In the genomic region with DNA sequence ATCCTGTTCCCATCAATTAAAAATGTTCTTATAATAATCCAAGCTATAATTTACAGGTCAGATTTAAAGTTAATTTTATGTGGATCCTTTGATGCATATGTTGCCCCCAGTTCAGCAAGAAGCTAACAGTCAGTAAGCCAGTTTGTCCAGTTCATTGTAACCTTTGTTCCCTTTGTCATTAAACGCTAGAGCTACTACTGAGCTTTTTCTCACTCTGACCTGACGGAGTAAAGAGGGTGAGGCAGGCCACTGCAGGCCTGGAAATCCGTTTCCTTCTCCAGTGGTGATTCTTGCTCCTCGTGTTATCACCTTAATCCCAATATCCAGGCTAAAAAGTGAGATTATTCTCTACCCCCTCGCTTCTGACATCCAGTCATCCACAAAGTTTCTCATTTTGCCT, we compare ENCODE assay signal across 14 cellular contexts. TPM values are rescaled to one million over a fixed set of nuclear protein-coding genes. Genes with fewer than 3 reads are reported as not detected.
A peak's percentile ranks its signal among the peaks of the same experiment; 100 is the strongest.
DNase-seq lines count a peak whose midpoint lies in the region; ATAC-seq lines count a peak whose summit lies in the region.
"Had no signal": no experiment of that assay in that cellular context is flagged by ENCODE, and none has a peak within 500 bp of the region (broad histone marks: within the 10 kb centered on the region; RNA-seq: fewer than 3 reads in every experiment).

No MANE protein-coding gene starts in this region.

- H3K36me3 Mint-ChIP-seq in T-cell = peaks cover 40% of the 10 kb centered on the region

- H3K9ac ChIP-seq in iPS-20b (ENCODE audit: low read depth, low read length) (peak overlapping the region; percentile 12; the same call in 1 of the 2 replicates), trophoblast cell (ENCODE audit: low read length) (no peak overlapping the region)

- no peak overlapping the region for H3K18ac ChIP-seq in trophoblast cell (ENCODE audit: low read length)

- H3K4me3 ChIP-seq in iPS-20b (ENCODE audit: low read length) (no peak overlapping the region), trophoblast cell (ENCODE audit: low read depth, low read length) (no peak overlapping the region)

- no peaks in the 10 kb centered on the region for H3K79me1 ChIP-seq in trophoblast cell (ENCODE audit: low read length)

- H3K4me3 Mint-ChIP-seq in T-cell = no peak overlapping the region
- H3K4me3 Mint-ChIP-seq: activated CD4-positive, alpha-beta T cell treated with anti-CD3 and anti-CD28 coated beads, Interleukin-2, amount 10 ng/mL, durations not matched to agents 24 days and 14 days had no signal

- no peak for ATAC-seq in T-cell (replicated peaks in 1 of 4)
- ATAC-seq in HG03460 (IDR thresholded peaks at IDR 0.05; ENCODE audit: unreplicated experiment) = no peak
- ATAC-seq: SK-N-SH treated with all-trans-retinoic acid at 6 μM for 48 hours had no signal

- no peak overlapping the region for H2BK12ac ChIP-seq in trophoblast cell (ENCODE audit: low read length)

- peak; percentile 26 for DNase-seq in DMS53 (lab: John Stamatoyannopoulos, UW)
- no peak for DNase-seq in DMS53 treated with DMSO at 0.1 percent for 48 hours (lab: John Stamatoyannopoulos, UW; ENCODE audit: unreplicated experiment)
- DNase-seq in T-cell = no peak
- DNase-seq in trophoblast cell = peak; percentile 12 to 69
- DNase-seq in D341Med (ENCODE audit: low spot score) = no peak
- no peak for DNase-seq in stimulated activated CD4-positive, alpha-beta T cell treated with anti-CD3 and anti-CD28 coated beads, Interleukin-12 subunit alpha, Interleukin-12 subunit beta, amount 100 ng/mL, for 4 hours
- DNase-seq: 8988T; activated CD4-positive, alpha-beta T cell treated with anti-CD3 and anti-CD28 coated beads, Interleukin-2, amount 10 ng/mL, durations not matched to agents 24 days and 14 days; DMS153; NCI-H82; stimulated activated naive CD4-positive, alpha-beta T cell treated with Interleukin-2 at 50 U/mL for 16 hours had no signal

- H2BK120ac ChIP-seq in trophoblast cell (ENCODE audit: insufficient read depth, low read length, poor library complexity) = no peak overlapping the region

- no peaks in the 10 kb centered on the region for H3K9me3 ChIP-seq in iPS-20b (ENCODE audit: insufficient read depth, low read depth, low read length)
- H3K9me3 ChIP-seq in trophoblast cell (ENCODE audit: insufficient read depth, low read depth, low read length) = no peaks in the 10 kb centered on the region

- WGBS in trophoblast cell (ENCODE audit: extremely low coverage, insufficient coverage, insufficient read length) = no CpG with 5 or more reads among the region's 5 CpGs

- peaks cover 5% of the 10 kb centered on the region for H3K79me2 ChIP-seq in trophoblast cell (ENCODE audit: control insufficient read depth, insufficient read depth, low read length, poor library complexity)

- H2AK5ac ChIP-seq in trophoblast cell (ENCODE audit: low read length) = no peak overlapping the region

- H4K91ac ChIP-seq in trophoblast cell (ENCODE audit: low read depth, low read length) = no peak overlapping the region

- POLR2A ChIA-PET in T-cell (lab: Charles Lee) = interaction anchor here (0.7 to 1.0 kb wide), 3 partner anchors 9 to 37 kb away, joined by 3 to 7 read pairs (median 3); no protein-coding TSS in a partner anchor

- no peak overlapping the region for H3K4ac ChIP-seq in trophoblast cell (ENCODE audit: low read depth, low read length)

- CTCF ChIA-PET in T-cell (lab: Charles Lee) = interaction anchor here in 1 of 2 donors (1.0 kb wide), 1 partner anchor 10 kb away, joined by 3 read pairs; a partner anchor contains a TSS

- H3K4me1 ChIP-seq in iPS-20b (ENCODE audit: insufficient read depth, low read length) = peaks cover 15% of the 10 kb centered on the region
- H3K4me1 ChIP-seq in trophoblast cell (ENCODE audit: control insufficient read depth in 1 of 2, insufficient read depth in 2 of 2, low read length in 2 of 2) = peaks cover 3 to 4% of the 10 kb centered on the region in 2 experiments

- H3K27ac Mint-ChIP-seq in T-cell = peak overlapping the region; percentile 64 to 66

- no peak overlapping the region for H4K8ac ChIP-seq in trophoblast cell (ENCODE audit: low read depth, low read length)

- no peaks in the 10 kb centered on the region for H3K27me3 ChIP-seq in iPS-20b (ENCODE audit: insufficient read depth, low read length)
- H3K27me3 ChIP-seq in trophoblast cell (ENCODE audit: insufficient read depth, low read length) = no peaks in the 10 kb centered on the region

- no peak overlapping the region for H2BK5ac ChIP-seq in trophoblast cell (ENCODE audit: low read depth, low read length, poor library complexity)

- no peak overlapping the region for H4K12ac ChIP-seq in trophoblast cell (ENCODE audit: low read depth, low read length)

- H3K9me3 Mint-ChIP-seq in T-cell = no peaks in the 10 kb centered on the region
- H3K9me3 Mint-ChIP-seq: activated CD4-positive, alpha-beta T cell treated with anti-CD3 and anti-CD28 coated beads, Interleukin-2, amount 10 ng/mL, durations not matched to agents 24 days and 14 days had no signal

- no peak overlapping the region for H2AFZ ChIP-seq in trophoblast cell (ENCODE audit: insufficient read depth, low read length, poor library complexity)

- H3K27me3 Mint-ChIP-seq in T-cell = no peaks in the 10 kb centered on the region
- H3K27me3 Mint-ChIP-seq: activated CD4-positive, alpha-beta T cell treated with anti-CD3 and anti-CD28 coated beads, Interleukin-2, amount 10 ng/mL, durations not matched to agents 24 days and 14 days had no signal

- no peak overlapping the region for H3K14ac ChIP-seq in trophoblast cell (ENCODE audit: low read length)

- peaks cover 82% of the 10 kb centered on the region for H3K36me3 ChIP-seq in iPS-20b (ENCODE audit: insufficient read depth, low read depth, low read length)
- H3K36me3 ChIP-seq in trophoblast cell (ENCODE audit: control insufficient read depth in 1 of 2, insufficient read depth in 2 of 2, low read length in 2 of 2) = peaks cover 3 to 18% of the 10 kb centered on the region in 2 experiments

- H3K23ac ChIP-seq in trophoblast cell (ENCODE audit: low read length) = no peak overlapping the region

- no peak overlapping the region for H3K4me2 ChIP-seq in trophoblast cell (ENCODE audit: low read length)

- H3K27ac ChIP-seq in iPS-20b (ENCODE audit: low read length) (no peak overlapping the region), trophoblast cell (ENCODE audit: low read depth, low read length) (no peak overlapping the region)

- peaks cover 73 to 82% (median 76%) of the 10 kb centered on the region in 3 donors for H3K4me1 Mint-ChIP-seq in T-cell

RNA-seq across cellular contexts. Expression of a gene that starts 10.2 kb away (rescaled TPM):
- total RNA-seq in T-cell = 100 to 1,000 TPM; 274 to 340 (median 307) TPM
- 704 and 749 TPM in 2 replicates for polyA plus RNA-seq in trophoblast cell (2013)

RNA-seq across cellular contexts. Expression of a gene that starts 34.2 kb away (rescaled TPM):
- 10 to 100 TPM; 37.4 to 43.1 (median 41.3) TPM for total RNA-seq in T-cell
- 67.5 and 68.6 TPM in 2 replicates for polyA plus RNA-seq in trophoblast cell (2013)

RNA-seq across cellular contexts. Expression of a gene that starts 47.6 kb away (rescaled TPM):
- total RNA-seq in T-cell = under 1 TPM in 1 of 5 donors, not detected in 4; 0.18 TPM
- polyA plus RNA-seq in trophoblast cell (2013) = 1.8 TPM in 2 replicates
- total RNA-seq: activated CD4-positive, alpha-beta T cell treated with anti-CD3 and anti-CD28 coated beads, Interleukin-2, amount 10 ng/mL, durations not matched to agents 24 days and 14 days had no signal

Comparison
In these comparisons a context has a peak if more than half of its experiments do, and no peak if none do; other contexts are left out.
1. DNase-seq: peak in DMS53 (single experiment) and trophoblast cell (2 of 2); none in DMS53 treated with DMSO at 0.1 percent for 48 hours (single experiment), T-cell (0 of 34), D341Med (single experiment) and stimulated activated CD4-positive, alpha-beta T cell treated with anti-CD3 and anti-CD28 coated beads, Interleukin-12 subunit alpha, Interleukin-12 subunit beta, amount 100 ng/mL, for 4 hours (single experiment).